In the genomic region with DNA sequence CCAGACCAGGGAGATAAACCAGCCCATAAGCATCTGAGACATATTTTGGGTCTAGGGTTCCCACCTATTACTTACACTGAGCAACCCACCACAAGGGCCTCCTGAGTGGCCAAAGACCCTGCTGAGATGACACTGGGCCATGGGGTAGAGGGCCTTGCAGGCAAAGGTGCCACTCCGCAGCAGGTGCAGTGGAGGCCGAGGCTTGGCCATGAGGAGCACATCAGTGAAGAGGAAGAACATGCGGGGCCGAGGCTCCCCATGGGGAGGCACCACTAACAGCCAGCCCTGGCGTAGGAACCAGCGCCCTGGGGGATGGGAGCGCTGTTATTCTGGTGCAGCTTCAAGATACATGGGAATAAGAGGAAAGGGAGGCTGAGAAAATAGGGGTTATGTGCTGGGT, we compare ENCODE assay signal across 12 cellular contexts. TPM values are rescaled to one million over a fixed set of nuclear protein-coding genes. Genes with fewer than 3 reads are reported as not detected.
DNase-seq lines count a peak whose midpoint lies in the region; ATAC-seq and TF ChIP-seq lines count a peak whose summit lies in the region.
"Had no signal": no experiment of that assay in that cellular context is flagged by ENCODE, and none has a peak within 500 bp of the region (broad histone marks: within the 10 kb centered on the region; RNA-seq: fewer than 3 reads in every experiment).

No MANE protein-coding gene starts in this region.

- intact Hi-C loops in Right ventricle myocardium superior (cut with DNase I), result loop anchor here (5.0 kb wide), 2 partner anchors 35 to 65 kb away; no protein-coding TSS in a partner anchor
- intact Hi-C loops in activated CD8-positive, alpha-beta T cell treated with anti-CD3 and anti-CD28 coated beads for 36 hours (cut with micrococcal nuclease), result no loop called here

- CTCF ChIA-PET in activated CD8-positive, alpha-beta T cell treated with anti-CD3 and anti-CD28 coated beads for 36 hours (lab: Charles Lee), result interaction anchor here (1.1 to 24.5 kb wide), 10 partner anchors 9 to 220 kb away, joined by 3 to 313 read pairs (median 6); a partner anchor contains a TSS

- H3K4me3 ChIP-seq in cardiac muscle cell, result no peak overlapping the region

- no peaks in the 10 kb centered on the region for H3K27me3 ChIP-seq in cardiac muscle cell

- no peaks in the 10 kb centered on the region for H3K36me3 ChIP-seq in cardiac muscle cell

- H3K4me1 ChIP-seq in cardiac muscle cell (ENCODE audit: low read depth), result peaks cover 19% of the 10 kb centered on the region

- TF ChIP-seq CTCF in cardiac muscle cell (IDR thresholded peaks at IDR 0.05; ENCODE audit: low read depth, low read length) (no peak), mesothelial cell of epicardium (IDR thresholded peaks at IDR 0.05; ENCODE audit: unreplicated experiment) (no peak), type B pancreatic cell (conservative IDR thresholded peaks at IDR 0.05) (no peak)
- no peak for TF ChIP-seq CTCF in activated CD8-positive, alpha-beta T cell treated with anti-CD3 and anti-CD28 coated beads for 36 hours (IDR thresholded peaks at IDR 0.05)

- peak overlapping the region; percentile 82 for H3K27ac Mint-ChIP-seq in activated CD8-positive, alpha-beta T cell treated with anti-CD3 and anti-CD28 coated beads for 36 hours
- H3K27ac Mint-ChIP-seq in mesothelial cell of epicardium (peak overlapping the region; percentile 3), type B pancreatic cell (peak overlapping the region; percentile 27)

- H3K27me3 Mint-ChIP-seq in activated CD8-positive, alpha-beta T cell treated with anti-CD3 and anti-CD28 coated beads for 36 hours, result peaks cover 2% of the 10 kb centered on the region
- peaks cover 3% of the 10 kb centered on the region for H3K27me3 Mint-ChIP-seq in mesothelial cell of epicardium (ENCODE audit: low read depth)
- H3K27me3 Mint-ChIP-seq in type B pancreatic cell, result peaks cover 6% of the 10 kb centered on the region

- H3K4me1 Mint-ChIP-seq in activated CD8-positive, alpha-beta T cell treated with anti-CD3 and anti-CD28 coated beads for 36 hours (ENCODE audit: low read depth), result peaks cover 55% of the 10 kb centered on the region
- H3K4me1 Mint-ChIP-seq in mesothelial cell of epicardium (peaks cover 43% of the 10 kb centered on the region), type B pancreatic cell (ENCODE audit: unreplicated experiment) (peaks cover 53% of the 10 kb centered on the region)

- POLR2A ChIA-PET in activated CD8-positive, alpha-beta T cell treated with anti-CD3 and anti-CD28 coated beads for 36 hours (lab: Charles Lee), result interaction anchor here (1.1 kb wide), 2 partner anchors 15 to 17 kb away, joined by 3 to 4 read pairs; no protein-coding TSS in a partner anchor

- no peak for DNase-seq in cardiac muscle cell (ENCODE audit: low read depth in 1 of 2, low spot score in 1 of 2)
- no peak for DNase-seq in Right ventricle myocardium superior
- no peak for DNase-seq in activated CD8-positive, alpha-beta T cell treated with anti-CD3 and anti-CD28 coated beads for 36 hours
- no peak for DNase-seq in mesothelial cell of epicardium (ENCODE audit: low spot score in 2 of 2, unreplicated experiment in 2 of 2)
- DNase-seq in type B pancreatic cell (ENCODE audit: extremely low spot score, unreplicated experiment), result no peak
- DNase-seq in iPS-NIHi7 (ENCODE audit: extremely low spot score), result no peak
- DNase-seq in GF-D8 (lab: John Stamatoyannopoulos, UW), result no peak
- no peak for DNase-seq in DMS114 treated with DMSO at 0.1 percent for 48 hours (lab: John Stamatoyannopoulos, UW; ENCODE audit: unreplicated experiment)
- DNase-seq: AML-193; KG1; NCI-H2171 treated with DMSO at 0.1 percent for 48 hours; stimulated activated CD4-positive, alpha-beta T cell treated with anti-CD3 and anti-CD28 coated beads, Interleukin-12 subunit alpha, Interleukin-12 subunit beta, amount 100 ng/mL, for 4 hours had no signal

- H3K27ac ChIP-seq in cardiac muscle cell, result peak overlapping the region; percentile 99

- H3K9me3 Mint-ChIP-seq in activated CD8-positive, alpha-beta T cell treated with anti-CD3 and anti-CD28 coated beads for 36 hours, result no peaks in the 10 kb centered on the region
- H3K9me3 Mint-ChIP-seq in mesothelial cell of epicardium (no peaks in the 10 kb centered on the region), type B pancreatic cell (no peaks in the 10 kb centered on the region)

- ATAC-seq in Right ventricle myocardium superior (ENCODE audit: poor library complexity), result no peak
- no peak for ATAC-seq in activated CD8-positive, alpha-beta T cell treated with anti-CD3 and anti-CD28 coated beads for 36 hours

- no peaks in the 10 kb centered on the region for H3K9me3 ChIP-seq in cardiac muscle cell (ENCODE audit: low read depth)

- H3K4me3 Mint-ChIP-seq in activated CD8-positive, alpha-beta T cell treated with anti-CD3 and anti-CD28 coated beads for 36 hours, result peak overlapping the region; percentile 84
- no peak overlapping the region for H3K4me3 Mint-ChIP-seq in mesothelial cell of epicardium
- H3K4me3 Mint-ChIP-seq in type B pancreatic cell, result peak overlapping the region; percentile 59

- peaks cover 44% of the 10 kb centered on the region for H3K36me3 Mint-ChIP-seq in activated CD8-positive, alpha-beta T cell treated with anti-CD3 and anti-CD28 coated beads for 36 hours (ENCODE audit: low read depth)
- H3K36me3 Mint-ChIP-seq in mesothelial cell of epicardium, result peaks cover 3% of the 10 kb centered on the region
- H3K36me3 Mint-ChIP-seq in type B pancreatic cell, result peaks cover 12% of the 10 kb centered on the region

RNA-seq across cellular contexts. Expression of a gene that starts 2.6 kb away (rescaled TPM):
- total RNA-seq in cardiac muscle cell (1.5 and 12.6 TPM in 2 replicates), Right ventricle myocardium superior (0.24 TPM), mesothelial cell of epicardium (6.3 to 8.0 TPM (median 6.5 TPM) in 3 replicates), type B pancreatic cell (ENCODE audit: low replicate concordance) (7.1 and 14.2 TPM in 2 replicates)
- polyA plus RNA-seq in cardiac muscle cell, result 5.6 and 36.9 TPM in 2 replicates
- 10 to 100 TPM; 16.0 to 19.9 TPM for total RNA-seq in activated CD8-positive, alpha-beta T cell treated with anti-CD3 and anti-CD28 coated beads for 36 hours

RNA-seq across cellular contexts. Expression of a gene that starts 4.3 kb away (rescaled TPM):
- total RNA-seq in cardiac muscle cell (26.5 and 29.3 TPM in 2 replicates), Right ventricle myocardium superior (48.4 TPM), mesothelial cell of epicardium (16.7 to 17.8 TPM (median 17.0 TPM) in 3 replicates), type B pancreatic cell (ENCODE audit: low replicate concordance) (15.6 and 17.2 TPM in 2 replicates)
- polyA plus RNA-seq in cardiac muscle cell, result 68.5 and 75.1 TPM in 2 replicates
- total RNA-seq in activated CD8-positive, alpha-beta T cell treated with anti-CD3 and anti-CD28 coated beads for 36 hours, result 10 to 100 TPM; 12.1 to 13.7 TPM

RNA-seq across cellular contexts. Expression of a gene that starts 4.6 kb away (rescaled TPM):
- total RNA-seq in cardiac muscle cell, result 6,299 and 17,487 TPM in 2 replicates
- polyA plus RNA-seq in cardiac muscle cell, result not detected in 2 replicates
- 19,155 TPM for total RNA-seq in Right ventricle myocardium superior
- total RNA-seq in activated CD8-positive, alpha-beta T cell treated with anti-CD3 and anti-CD28 coated beads for 36 hours, result over 10,000 TPM; 13,164 to 13,311 TPM
- 20,234 to 21,305 TPM (median 21,148 TPM) in 3 replicates for total RNA-seq in mesothelial cell of epicardium
- 16,039 and 18,328 TPM in 2 replicates for total RNA-seq in type B pancreatic cell (ENCODE audit: low replicate concordance)

RNA-seq across cellular contexts. Expression of a gene that starts 11.3 kb away (rescaled TPM):
- 2.4 and 3.1 TPM in 2 replicates for total RNA-seq in cardiac muscle cell
- polyA plus RNA-seq in cardiac muscle cell, result 2.6 and 4.9 TPM in 2 replicates
- total RNA-seq in Right ventricle myocardium superior, result not detected
- 1 to 10 TPM; 4.5 to 4.9 TPM for total RNA-seq in activated CD8-positive, alpha-beta T cell treated with anti-CD3 and anti-CD28 coated beads for 36 hours
- 1.1 to 2.3 TPM (median 1.7 TPM) in 3 replicates for total RNA-seq in mesothelial cell of epicardium
- total RNA-seq in type B pancreatic cell (ENCODE audit: low replicate concordance), result 1.5 TPM in 1 of 2 replicates, not detected in the other

RNA-seq across cellular contexts. Expression of a gene that starts 11.7 kb away (rescaled TPM):
- total RNA-seq in cardiac muscle cell (not detected in 2 replicates), Right ventricle myocardium superior (not detected), mesothelial cell of epicardium (not detected in 3 replicates), type B pancreatic cell (ENCODE audit: low replicate concordance) (not detected in 2 replicates)
- 0.21 and 0.46 TPM in 2 replicates for polyA plus RNA-seq in cardiac muscle cell
- total RNA-seq in activated CD8-positive, alpha-beta T cell treated with anti-CD3 and anti-CD28 coated beads for 36 hours, result 100 to 1,000 TPM in 1 of 2 experiments, 10 to 100 TPM in 1; 99.9 to 102 TPM

Comparison
In these comparisons a context has a peak if more than half of its experiments do, and no peak if none do; other contexts are left out.
1. H3K27ac Mint-ChIP-seq: peak in every context shown above with its lines; median percentile 82 in activated CD8-positive, alpha-beta T cell treated with anti-CD3 and anti-CD28 coated beads for 36 hours; 27 in type B pancreatic cell; 3 in mesothelial cell of epicardium.